14 cellular contexts compared by ENCODE assay signal in the genomic region with DNA sequence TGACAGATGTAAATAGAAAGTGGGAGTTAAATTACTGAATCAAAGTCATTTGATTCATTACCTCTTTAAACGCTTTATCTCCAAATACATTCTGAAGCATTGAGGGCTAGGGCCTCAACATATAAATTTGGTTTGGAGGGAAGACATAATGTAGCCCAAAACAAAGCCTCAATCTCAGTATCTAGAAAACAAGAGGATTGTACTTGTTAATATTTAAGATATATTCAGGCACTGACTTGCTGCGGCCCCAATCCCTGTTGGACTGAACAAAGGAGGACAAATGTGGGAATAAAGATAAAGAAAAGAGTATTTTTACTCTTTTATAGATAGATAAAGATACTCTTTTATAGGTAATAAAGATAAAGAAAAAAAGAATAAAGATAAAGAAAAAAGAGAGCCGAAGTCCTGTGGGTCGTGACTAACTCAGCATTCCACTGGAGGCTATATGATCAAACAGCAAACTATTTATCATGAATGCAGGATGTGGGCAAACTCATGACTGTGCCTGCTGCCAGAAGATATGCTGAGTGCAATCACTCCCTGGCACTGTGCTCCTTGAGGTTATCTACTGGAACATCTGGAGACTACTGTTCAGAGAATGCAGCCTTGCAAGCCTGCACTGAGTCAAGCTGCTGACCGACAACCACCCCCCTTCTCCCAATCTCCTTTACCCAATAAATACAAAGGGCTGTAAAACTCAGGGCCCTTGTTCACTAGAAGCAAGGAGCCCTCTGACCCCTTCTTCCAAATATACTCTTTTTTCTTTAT. TPM values are rescaled to one million over a fixed set of nuclear protein-coding genes. Genes with fewer than 3 reads are reported as not detected.
DNase-seq lines count a peak whose midpoint lies in the region; ATAC-seq and TF ChIP-seq lines count a peak whose summit lies in the region.
"Had no signal": no experiment of that assay in that cellular context is flagged by ENCODE, and none has a peak within 500 bp of the region (broad histone marks: within the 10 kb centered on the region; RNA-seq: fewer than 3 reads in every experiment).

No MANE protein-coding gene starts in this region.

- CTCF ChIA-PET in Calu3 (lab: Charles Lee): no interaction called here

- intact Hi-C loops in Calu3 (cut with micrococcal nuclease; ENCODE audit: unreplicated experiment): no loop called here

- no peak overlapping the region for H3K4me3 ChIP-seq in neuronal stem cell (ENCODE audit: low read length in 2 of 2)

- no peak overlapping the region for H2AK5ac ChIP-seq in neuronal stem cell (ENCODE audit: low read depth, low read length)

- H3K4me3 Mint-ChIP-seq in Calu3 (ENCODE audit: low read depth, unreplicated experiment): no peak overlapping the region
- H3K4me3 Mint-ChIP-seq in glutamatergic neuron (ENCODE audit: unreplicated experiment): no peak overlapping the region
- no peak overlapping the region for H3K4me3 Mint-ChIP-seq in activated T-helper 17 cell treated with anti-CD3 and anti-CD28 coated beads, Interleukin-2, amount 50 U/mL, for 72 hours
- H3K4me3 Mint-ChIP-seq: activated naive CD8-positive, alpha-beta T cell treated with anti-CD3 and anti-CD28 coated beads, Interleukin-2, amount 50 U/mL, for 24 hours had no signal

- no peak overlapping the region for H3K9ac ChIP-seq in neuronal stem cell (ENCODE audit: low read depth, low read length, poor library complexity)

- no TSS peak for BruUV-seq in Calu3 (replicated peaks; lab: Mats Ljungman, UMichigan)

- no peak overlapping the region for H3K23ac ChIP-seq in neuronal stem cell (ENCODE audit: low read depth, low read length, poor library complexity)

- H2BK15ac ChIP-seq in neuronal stem cell (ENCODE audit: low read length): no peak overlapping the region

- H3K27me3 ChIP-seq in neuronal stem cell (ENCODE audit: control insufficient read depth in 3 of 3, insufficient read depth in 3 of 3, low read depth in 1 of 3, low read length in 3 of 3): peaks cover 0 to 3% (median 0%) of the 10 kb centered on the region in 3 experiments
- H3K27me3 ChIP-seq: neutrophil had no signal

- no peaks in the 10 kb centered on the region for H3K4me1 ChIP-seq in neuronal stem cell (ENCODE audit: control insufficient read depth in 2 of 2, insufficient read depth in 1 of 2, low read depth in 1 of 2, low read length in 2 of 2)

- no peak overlapping the region for H2BK5ac ChIP-seq in neuronal stem cell (ENCODE audit: low read length)

- H3K4me1 Mint-ChIP-seq in Calu3 (ENCODE audit: low read depth, unreplicated experiment) (peaks cover 20% of the 10 kb centered on the region), glutamatergic neuron (ENCODE audit: low read depth, unreplicated experiment) (peaks cover 2% of the 10 kb centered on the region)
- H3K4me1 Mint-ChIP-seq in activated T-helper 17 cell treated with anti-CD3 and anti-CD28 coated beads, Interleukin-2, amount 50 U/mL, for 72 hours: no peaks in the 10 kb centered on the region
- H3K4me1 Mint-ChIP-seq: activated naive CD8-positive, alpha-beta T cell treated with anti-CD3 and anti-CD28 coated beads, Interleukin-2, amount 50 U/mL, for 24 hours had no signal

- no CpG with 5 or more reads among the region's 5 CpGs for whole genome bisulfite sequencing in neuronal stem cell (ENCODE audit: extremely low coverage in 2 of 2, insufficient read length in 2 of 2, insufficient replicate concordance in 1 of 2), 2 donors

- H3K79me1 ChIP-seq in neuronal stem cell (ENCODE audit: low read depth, low read length): no peaks in the 10 kb centered on the region

- no peak overlapping the region for H3K18ac ChIP-seq in neuronal stem cell (ENCODE audit: low read length)

- H3K27ac ChIP-seq in neuronal stem cell (replicated peaks; ENCODE audit: low read length): no peak overlapping the region
- H3K27ac ChIP-seq: neutrophil had no signal

- no peak overlapping the region for H3K4me2 ChIP-seq in neuronal stem cell (ENCODE audit: insufficient read depth, low read length, poor library complexity, severe bottlenecking)

- H2AFZ ChIP-seq in neuronal stem cell (ENCODE audit: low read length): peak overlapping the region; percentile 74

- no peak overlapping the region for H3K14ac ChIP-seq in neuronal stem cell (ENCODE audit: low read length)

- H3K27ac Mint-ChIP-seq in Calu3 (ENCODE audit: unreplicated experiment) (peak overlapping the region; percentile 20), glutamatergic neuron (ENCODE audit: unreplicated experiment) (no peak overlapping the region)
- H3K27ac Mint-ChIP-seq in activated T-helper 17 cell treated with anti-CD3 and anti-CD28 coated beads, Interleukin-2, amount 50 U/mL, for 72 hours: no peak overlapping the region
- H3K27ac Mint-ChIP-seq: activated naive CD8-positive, alpha-beta T cell treated with anti-CD3 and anti-CD28 coated beads, Interleukin-2, amount 50 U/mL, for 24 hours had no signal

- no peak overlapping the region for H4K91ac ChIP-seq in neuronal stem cell (ENCODE audit: low read depth, low read length, poor library complexity)

- TF ChIP-seq CTCF in Calu3 (IDR thresholded peaks at IDR 0.05; ENCODE audit: unreplicated experiment) (no peak), glutamatergic neuron (IDR thresholded peaks at IDR 0.05; ENCODE audit: partially characterized antibody, unreplicated experiment) (no peak)

- H3K36me3 Mint-ChIP-seq in Calu3 (ENCODE audit: insufficient read depth, unreplicated experiment) (no peaks in the 10 kb centered on the region), glutamatergic neuron (ENCODE audit: unreplicated experiment) (no peaks in the 10 kb centered on the region)
- no peaks in the 10 kb centered on the region for H3K36me3 Mint-ChIP-seq in activated T-helper 17 cell treated with anti-CD3 and anti-CD28 coated beads, Interleukin-2, amount 50 U/mL, for 72 hours (ENCODE audit: low read depth)

- H3K9me3 ChIP-seq in neuronal stem cell (replicated peaks in 1 of 2; ENCODE audit: control insufficient read depth in 2 of 2, insufficient read depth in 1 of 2, low read depth in 1 of 2, low read length in 2 of 2): no peaks in the 10 kb centered on the region
- H3K9me3 ChIP-seq: neutrophil had no signal

- no peaks in the 10 kb centered on the region for H3K27me3 Mint-ChIP-seq in Calu3 (ENCODE audit: unreplicated experiment)
- peaks cover 2% of the 10 kb centered on the region for H3K27me3 Mint-ChIP-seq in glutamatergic neuron (ENCODE audit: unreplicated experiment)
- peaks cover 17% of the 10 kb centered on the region for H3K27me3 Mint-ChIP-seq in activated T-helper 17 cell treated with anti-CD3 and anti-CD28 coated beads, Interleukin-2, amount 50 U/mL, for 72 hours

- no peaks in the 10 kb centered on the region for H3K9me3 Mint-ChIP-seq in Calu3 (ENCODE audit: low read depth, unreplicated experiment)
- peaks cover 2% of the 10 kb centered on the region for H3K9me3 Mint-ChIP-seq in glutamatergic neuron (ENCODE audit: unreplicated experiment)
- H3K9me3 Mint-ChIP-seq in activated T-helper 17 cell treated with anti-CD3 and anti-CD28 coated beads, Interleukin-2, amount 50 U/mL, for 72 hours: no peaks in the 10 kb centered on the region
- H3K9me3 Mint-ChIP-seq: activated naive CD8-positive, alpha-beta T cell treated with anti-CD3 and anti-CD28 coated beads, Interleukin-2, amount 50 U/mL, for 24 hours had no signal

- no peak overlapping the region for H4K8ac ChIP-seq in neuronal stem cell (ENCODE audit: low read depth, low read length)

- no peak overlapping the region for H3K4ac ChIP-seq in neuronal stem cell (ENCODE audit: low read length)

- no peak overlapping the region for H2BK12ac ChIP-seq in neuronal stem cell (ENCODE audit: low read length)

- peak; percentile 38 for DNase-seq in Calu3
- DNase-seq in OCI-M1 (lab: John Stamatoyannopoulos, UW): peak; percentile 93
- peak; percentile 78 for DNase-seq in dermis blood vessel endothelial cell
- no peak for DNase-seq in neuronal stem cell (ENCODE audit: low spot score)
- no peak for DNase-seq in glutamatergic neuron
- no peak for DNase-seq in NK-92 (lab: John Stamatoyannopoulos, UW; ENCODE audit: unreplicated experiment)
- DNase-seq: activated CD4-positive, alpha-beta T cell treated with anti-CD3 and anti-CD28 coated beads for 1 hour; activated naive CD8-positive, alpha-beta T cell treated with anti-CD3 and anti-CD28 coated beads, Interleukin-2, amount 50 U/mL, for 24 hours; DMS53; hypothalamus; MM.1S had no signal

- no peak for ATAC-seq in activated T-helper 17 cell treated with anti-CD3 and anti-CD28 coated beads, Interleukin-2, amount 50 U/mL, for 72 hours (replicated peaks)
- no peak for ATAC-seq in GM21576 (IDR thresholded peaks at IDR 0.05; ENCODE audit: unreplicated experiment)
- ATAC-seq: activated naive CD8-positive, alpha-beta T cell treated with anti-CD3 and anti-CD28 coated beads, Interleukin-2, amount 50 U/mL, for 24 hours had no signal

- no peak overlapping the region for H2BK120ac ChIP-seq in neuronal stem cell (ENCODE audit: low read depth, low read length)

- no peaks in the 10 kb centered on the region for H3K36me3 ChIP-seq in neuronal stem cell (replicated peaks in 1 of 2; ENCODE audit: control insufficient read depth in 2 of 2, insufficient read depth in 2 of 2, low read length in 2 of 2)
- H3K36me3 ChIP-seq: neutrophil had no signal

RNA-seq across cellular contexts. Expression of a gene that starts 6.9 kb away (rescaled TPM):
- total RNA-seq in Calu3 (2022) (not detected in 2 replicates), dermis blood vessel endothelial cell (not detected in 2 replicates), glutamatergic neuron (ENCODE audit: unreplicated experiment) (not detected)
- not detected for polyA plus RNA-seq in neuronal stem cell (2013, experiment 1 of 2)
- polyA plus RNA-seq in neuronal stem cell (2013, experiment 2 of 2): 0.04 TPM
- total RNA-seq in activated T-helper 17 cell treated with anti-CD3 and anti-CD28 coated beads, Interleukin-2, amount 50 U/mL, for 72 hours: not detected

RNA-seq across cellular contexts. Expression of a gene that starts 37.9 kb away (rescaled TPM):
- 56.9 and 59.8 TPM in 2 replicates for total RNA-seq in Calu3 (2022)
- total RNA-seq in dermis blood vessel endothelial cell: 6.0 and 13.0 TPM in 2 replicates
- polyA plus RNA-seq in neuronal stem cell (2013, experiment 1 of 2): 26.6 TPM
- 26.8 TPM for polyA plus RNA-seq in neuronal stem cell (2013, experiment 2 of 2)
- total RNA-seq in glutamatergic neuron (ENCODE audit: unreplicated experiment): 17.3 TPM
- total RNA-seq in activated T-helper 17 cell treated with anti-CD3 and anti-CD28 coated beads, Interleukin-2, amount 50 U/mL, for 72 hours: 10 to 100 TPM; 57.6 to 81.1 TPM

RNA-seq across cellular contexts. Expression of a gene that starts 48.5 kb away (rescaled TPM):
- total RNA-seq in Calu3 (2022): 50.1 and 56.9 TPM in 2 replicates
- 77.5 and 143 TPM in 2 replicates for total RNA-seq in dermis blood vessel endothelial cell
- 28.3 TPM for polyA plus RNA-seq in neuronal stem cell (2013, experiment 1 of 2)
- polyA plus RNA-seq in neuronal stem cell (2013, experiment 2 of 2): 28.3 TPM
- total RNA-seq in glutamatergic neuron (ENCODE audit: unreplicated experiment): 42.1 TPM
- total RNA-seq in activated T-helper 17 cell treated with anti-CD3 and anti-CD28 coated beads, Interleukin-2, amount 50 U/mL, for 72 hours: 10 to 100 TPM in 1 of 2 donors, 1 to 10 TPM in 1; 9.5 to 12.6 TPM

Comparison
In these comparisons a context has a peak if more than half of its experiments do, and no peak if none do; other contexts are left out.
1. DNase-seq: peak in Calu3 (single experiment), OCI-M1 (single experiment) and dermis blood vessel endothelial cell (single experiment); none in neuronal stem cell (single experiment), glutamatergic neuron (single experiment) and NK-92 (single experiment).